10 cellular contexts compared by ENCODE assay signal in genomic region chr6:109006818-109007217, GRCh38.
DNase-seq lines count a peak whose midpoint lies in the region; ATAC-seq and TF ChIP-seq lines count a peak whose summit lies in the region.
"Had no signal": no experiment of that assay in that cellular context is flagged by ENCODE, and none has a peak within 500 bp of the region (broad histone marks: within the 10 kb centered on the region; RNA-seq: fewer than 3 reads in every experiment).

No MANE protein-coding gene starts in this region.

- H3K4me1 ChIP-seq in heart right ventricle (peaks cover 0 to 84% (median 73%) of the 10 kb centered on the region in 9 donors), urinary bladder (ENCODE audit: insufficient read depth) (peaks cover 2% of the 10 kb centered on the region)

- WGBS in heart right ventricle, 2 donors = 61 to 69% methylated on average over 1 of the region's 1 CpG
- 80% methylated on average over 1 of the region's 1 CpG for WGBS in urinary bladder

- no peak overlapping the region for H3K27ac Mint-ChIP-seq in activated naive CD8-positive, alpha-beta T cell treated with anti-CD3 and anti-CD28 coated beads, Interleukin-2, amount 50 U/mL, for 24 hours
- peak overlapping the region in 5 of 6 donors; percentile 45 to 82 (median 59) for H3K27ac Mint-ChIP-seq in naive B cell

- no peaks in the 10 kb centered on the region for H3K9me3 Mint-ChIP-seq in activated naive CD8-positive, alpha-beta T cell treated with anti-CD3 and anti-CD28 coated beads, Interleukin-2, amount 50 U/mL, for 24 hours
- no peaks in the 10 kb centered on the region for H3K9me3 Mint-ChIP-seq in naive B cell

- no peaks in the 10 kb centered on the region for H3K9me3 ChIP-seq in heart right ventricle
- H3K9me3 ChIP-seq: SJSA1 had no signal

- H3K36me3 Mint-ChIP-seq in activated naive CD8-positive, alpha-beta T cell treated with anti-CD3 and anti-CD28 coated beads, Interleukin-2, amount 50 U/mL, for 24 hours (ENCODE audit: low read depth) = no peaks in the 10 kb centered on the region
- no peaks in the 10 kb centered on the region for H3K36me3 Mint-ChIP-seq in naive B cell

- H3K36me3 ChIP-seq in heart right ventricle (peaks cover 0 to 2% (median 0%) of the 10 kb centered on the region in 9 donors), urinary bladder (ENCODE audit: insufficient read depth) (no peaks in the 10 kb centered on the region)

- peak overlapping the region; percentile 83 for H3K4me3 Mint-ChIP-seq in activated naive CD8-positive, alpha-beta T cell treated with anti-CD3 and anti-CD28 coated beads, Interleukin-2, amount 50 U/mL, for 24 hours
- peak overlapping the region in 7 of 8 donors; percentile 76 to 99 (median 93) for H3K4me3 Mint-ChIP-seq in naive B cell

- no peaks in the 10 kb centered on the region for H3K27me3 ChIP-seq in heart right ventricle
- H3K27me3 ChIP-seq: SJSA1 had no signal

- intact Hi-C loops in heart right ventricle (cut with DNase I) (loop anchor here in 8 of 10 donors (5.0 to 10.0 kb wide), 10 partner anchors 35 to 375 kb away; partner anchors contain the start of gene CD164 (in 1 of the 8)), left cardiac atrium (cut with DNase I) (loop anchor here in 1 of 2 donors (5.0 to 10.0 kb wide), 3 partner anchors 60 to 105 kb away; no protein-coding TSS in a partner anchor), posterior vena cava (cut with DNase I) (loop anchor here in 1 of 2 donors (10.0 kb wide), 1 partner anchor 68 kb away; no protein-coding TSS in a partner anchor)

- DNase-seq in heart right ventricle (no peak), left cardiac atrium (no peak), naive B cell (no peak), GOT3 (lab: John Stamatoyannopoulos, UW) (no peak), cerebellar cortex (ENCODE audit: low spot score) (no peak), posterior vena cava (ENCODE audit: low spot score) (no peak)
- DNase-seq in activated naive CD8-positive, alpha-beta T cell treated with anti-CD3 and anti-CD28 coated beads, Interleukin-2, amount 50 U/mL, for 24 hours = no peak
- DNase-seq: hypothalamus had no signal

- ATAC-seq in heart right ventricle (no peak), left cardiac atrium (no peak), naive B cell (ENCODE audit: low read depth in 2 of 2) (no peak)
- no peak for ATAC-seq in activated naive CD8-positive, alpha-beta T cell treated with anti-CD3 and anti-CD28 coated beads, Interleukin-2, amount 50 U/mL, for 24 hours

- TF ChIP-seq CTCF in heart right ventricle (IDR thresholded peaks at IDR 0.05) = no peak

- H3K4me1 Mint-ChIP-seq in activated naive CD8-positive, alpha-beta T cell treated with anti-CD3 and anti-CD28 coated beads, Interleukin-2, amount 50 U/mL, for 24 hours = peaks cover 59% of the 10 kb centered on the region
- peaks cover 21 to 58% (median 37%) of the 10 kb centered on the region in 3 donors for H3K4me1 Mint-ChIP-seq in naive B cell

- H3K27me3 Mint-ChIP-seq in activated naive CD8-positive, alpha-beta T cell treated with anti-CD3 and anti-CD28 coated beads, Interleukin-2, amount 50 U/mL, for 24 hours = no peaks in the 10 kb centered on the region
- H3K27me3 Mint-ChIP-seq in naive B cell = no peaks in the 10 kb centered on the region

- H3K27ac ChIP-seq in heart right ventricle = peak overlapping the region in 5 of 10 donors; percentile 32 to 96 (median 96)
- no peak overlapping the region for H3K27ac ChIP-seq in urinary bladder (ENCODE audit: low read depth)
- H3K27ac ChIP-seq: SJSA1 had no signal

- H3K4me3 ChIP-seq in heart right ventricle (peak overlapping the region in 6 of 10 donors; percentile 11 to 96 (median 93)), urinary bladder (ENCODE audit: low read depth, low read length) (peak overlapping the region; percentile 22)
- H3K4me3 ChIP-seq: SJSA1 had no signal
